In the genomic region with DNA sequence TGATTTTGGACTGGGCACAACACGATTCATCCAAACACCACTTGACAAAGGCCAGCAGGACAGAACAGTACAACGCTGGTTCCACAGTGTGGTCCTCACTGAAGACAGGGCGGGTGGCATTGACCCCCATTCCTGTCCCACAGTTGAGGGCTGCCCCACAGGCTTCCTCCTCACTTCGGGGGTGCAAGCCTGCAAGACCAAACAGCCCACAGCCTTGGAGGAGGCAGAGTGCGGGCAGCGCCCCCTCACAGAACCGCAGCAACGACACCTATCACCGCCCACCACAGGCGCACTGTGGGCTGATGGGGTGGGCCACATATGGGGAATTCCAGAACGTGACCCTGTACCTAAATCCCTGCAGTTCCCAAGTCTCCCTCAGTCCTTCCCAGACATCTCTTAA, we compare ENCODE assay signal across 20 cellular contexts.
DNase-seq lines count a peak whose midpoint lies in the region; ATAC-seq and TF ChIP-seq lines count a peak whose summit lies in the region.
"Had no signal": no experiment of that assay in that cellular context is flagged by ENCODE, and none has a peak within 500 bp of the region (broad histone marks: within the 10 kb centered on the region; RNA-seq: fewer than 3 reads in every experiment).

No MANE protein-coding gene starts in this region.

- peaks cover 12% of the 10 kb centered on the region for H3K27me3 Mint-ChIP-seq in neural crest cell (ENCODE audit: low read depth)
- H3K27me3 Mint-ChIP-seq in activated CD8-positive, alpha-beta memory T cell treated with anti-CD3 and anti-CD28 coated beads, Interleukin-2, amount 10 ng/mL, durations not matched to agents 7 days and 5 days: no peaks in the 10 kb centered on the region

- no TSS peak for BruUV-seq in IMR-90 (replicated peaks; lab: Mats Ljungman, UMichigan)

- H3K79me1 ChIP-seq in IMR-90 (ENCODE audit: low read depth in 1 of 2, low read length in 2 of 2): no peaks in the 10 kb centered on the region

- H3K4me3 ChIP-seq in IMR-90 (ENCODE audit: insufficient read depth, low read depth, low read length) (no peak overlapping the region), upper lobe of right lung (no peak overlapping the region)
- H3K4me3 ChIP-seq: A549; BLaER1 treated with 17β-estradiol and CSF1 and Interleukin-3, amounts not matched to agents 10 nM and 100 nM had no signal

- H3K56ac ChIP-seq in IMR-90 (ENCODE audit: extremely low read depth, insufficient read depth, low read length): no peak overlapping the region

- dilution Hi-C loops in IMR-90 (cut with HindIII; ENCODE audit: low sequenced_read_pairs, unreplicated experiment): no loop called here

- no peak overlapping the region for H4K91ac ChIP-seq in IMR-90 (ENCODE audit: insufficient read depth, low read depth, low read length)

- no peak for TF ChIP-seq RAD21 in IMR-90 (IDR thresholded peaks at IDR 0.05; ENCODE audit: low read length)

- H3K9me3 Mint-ChIP-seq in neural crest cell: peaks cover 8% of the 10 kb centered on the region
- H3K9me3 Mint-ChIP-seq in activated CD8-positive, alpha-beta memory T cell treated with anti-CD3 and anti-CD28 coated beads, Interleukin-2, amount 10 ng/mL, durations not matched to agents 7 days and 5 days (ENCODE audit: low read depth): peaks cover 6% of the 10 kb centered on the region

- no peak overlapping the region for H2AK9ac ChIP-seq in IMR-90 (replicated peaks; ENCODE audit: low read depth, low read length, poor library complexity)

- no peak overlapping the region for H3K4ac ChIP-seq in IMR-90 (ENCODE audit: low read depth, low read length)

- H2BK120ac ChIP-seq in IMR-90 (ENCODE audit: low read depth, low read length): no peak overlapping the region

- H3K4me1 ChIP-seq in IMR-90 (ENCODE audit: control insufficient read depth, insufficient read depth, low read length) (no peaks in the 10 kb centered on the region), upper lobe of right lung (no peaks in the 10 kb centered on the region)
- H3K4me1 ChIP-seq: A549, Caco-2 had no signal

- H3K27me3 ChIP-seq in IMR-90 (ENCODE audit: control insufficient read depth, insufficient read depth, low read length): no peaks in the 10 kb centered on the region
- H3K27me3 ChIP-seq in upper lobe of right lung: no peaks in the 10 kb centered on the region
- H3K27me3 ChIP-seq: BLaER1 treated with 17β-estradiol and CSF1 and Interleukin-3, amounts not matched to agents 10 nM and 100 nM had no signal

- TF ChIP-seq POLR2A in IMR-90 (IDR thresholded peaks at IDR 0.05; ENCODE audit: low read depth, low read length): no peak

- CTCF ChIA-PET in IMR-90 (lab: Yijun Ruan, JAX): no interaction called here
- CTCF ChIA-PET in activated CD8-positive, alpha-beta memory T cell treated with anti-CD3 and anti-CD28 coated beads, Interleukin-2, amount 10 ng/mL, durations not matched to agents 7 days and 5 days (lab: Charles Lee): no interaction called here

- no peaks in the 10 kb centered on the region for H3K9me1 ChIP-seq in IMR-90 (ENCODE audit: insufficient read depth, low read length)

- H3K36me3 ChIP-seq in IMR-90 (ENCODE audit: control insufficient read depth, insufficient read depth, low read length) (no peaks in the 10 kb centered on the region), upper lobe of right lung (no peaks in the 10 kb centered on the region)
- H3K36me3 ChIP-seq: BLaER1 treated with 17β-estradiol and CSF1 and Interleukin-3, amounts not matched to agents 10 nM and 100 nM had no signal

- no peak overlapping the region for H3K18ac ChIP-seq in IMR-90 (ENCODE audit: low read depth, low read length)

- no peak overlapping the region for H3K9ac ChIP-seq in IMR-90 (ENCODE audit: low read depth, low read length)
- H3K9ac ChIP-seq: BLaER1 treated with 17β-estradiol and CSF1 and Interleukin-3, amounts not matched to agents 10 nM and 100 nM had no signal

- intact Hi-C loops in Right ventricle myocardium inferior (cut with DNase I) (no loop called here), left ventricle myocardium superior (cut with micrococcal nuclease) (no loop called here), IMR-90 (cut with micrococcal nuclease) (no loop called here), upper lobe of right lung (cut with DNase I) (no loop called here)

- H3K27ac ChIP-seq in IMR-90 (ENCODE audit: insufficient read depth, low read length) (no peak overlapping the region), upper lobe of right lung (no peak overlapping the region)
- H3K27ac ChIP-seq: 22Rv1; A549; BLaER1 treated with 17β-estradiol and CSF1 and Interleukin-3, amounts not matched to agents 10 nM and 100 nM; C4-2B had no signal

- H3K4me1 Mint-ChIP-seq in neural crest cell: no peaks in the 10 kb centered on the region
- no peaks in the 10 kb centered on the region for H3K4me1 Mint-ChIP-seq in activated CD8-positive, alpha-beta memory T cell treated with anti-CD3 and anti-CD28 coated beads, Interleukin-2, amount 10 ng/mL, durations not matched to agents 7 days and 5 days
- H3K4me1 Mint-ChIP-seq: B cell had no signal

- DNase-seq in Right ventricle myocardium inferior (ENCODE audit: missing footprints) (peak; percentile 49), left ventricle myocardium superior (no peak), IMR-90 (no peak), neural crest cell (ENCODE audit: low read depth, low spot score) (no peak), upper lobe of right lung (no peak), NCI-H2029 treated with DMSO at 0.1 percent for 48 hours (lab: John Stamatoyannopoulos, UW) (no peak)
- DNase-seq in stimulated activated CD4-positive, alpha-beta T cell treated with anti-CD3 and anti-CD28 coated beads, Interleukin-12 subunit alpha, Interleukin-12 subunit beta, amount 100 ng/mL, for 4 hours: no peak
- DNase-seq in activated CD8-positive, alpha-beta memory T cell treated with anti-CD3 and anti-CD28 coated beads, Interleukin-2, amount 10 ng/mL, durations not matched to agents 7 days and 5 days: no peak
- DNase-seq: AML-193; Caco-2; Calu3; CD4-positive, alpha-beta T cell; CD8-positive, alpha-beta T cell; DMS79 treated with DMSO at 0.1 percent for 48 hours; GF-D8 had no signal

- H3K9me3 ChIP-seq in IMR-90 (ENCODE audit: control insufficient read depth, insufficient read depth, low read length) (peaks cover 46% of the 10 kb centered on the region), upper lobe of right lung (no peaks in the 10 kb centered on the region)
- H3K9me3 ChIP-seq: Caco-2 had no signal

- ATAC-seq in Right ventricle myocardium inferior (no peak), left ventricle myocardium superior (no peak), IMR-90 (ENCODE audit: low read depth) (no peak), upper lobe of right lung (peak; percentile 29)
- ATAC-seq in activated CD8-positive, alpha-beta memory T cell treated with anti-CD3 and anti-CD28 coated beads, Interleukin-2, amount 10 ng/mL, durations not matched to agents 7 days and 5 days: no peak
- ATAC-seq: A549; CD8-positive, alpha-beta T cell had no signal

- H2BK20ac ChIP-seq in IMR-90 (ENCODE audit: low read depth, low read length): no peak overlapping the region

- H4K5ac ChIP-seq in IMR-90 (ENCODE audit: low read depth, low read length): no peak overlapping the region

- peak overlapping the region; percentile 33 for H2AFZ ChIP-seq in IMR-90 (replicated peaks; ENCODE audit: low read length, poor library complexity)

- no peak overlapping the region for H4K8ac ChIP-seq in IMR-90 (ENCODE audit: low read depth in 2 of 2, low read length in 2 of 2)

- H3K27ac Mint-ChIP-seq in neural crest cell (ENCODE audit: unreplicated experiment): peak overlapping the region; percentile 24
- no peak overlapping the region for H3K27ac Mint-ChIP-seq in activated CD8-positive, alpha-beta memory T cell treated with anti-CD3 and anti-CD28 coated beads, Interleukin-2, amount 10 ng/mL, durations not matched to agents 7 days and 5 days
- H3K27ac Mint-ChIP-seq: B cell; CD4-positive, alpha-beta T cell; CD8-positive, alpha-beta T cell had no signal

- in situ Hi-C loops in IMR-90 (cut with MboI; ENCODE audit: low sequenced_read_pairs): no loop called here

- no peak overlapping the region for H3K4me2 ChIP-seq in IMR-90 (ENCODE audit: low read depth, low read length)
- H3K4me2 ChIP-seq: A549; BLaER1 treated with 17β-estradiol and CSF1 and Interleukin-3, amounts not matched to agents 10 nM and 100 nM had no signal

- H3K14ac ChIP-seq in IMR-90 (replicated peaks; ENCODE audit: low read depth, low read length): no peak overlapping the region

- no peaks in the 10 kb centered on the region for H4K20me1 ChIP-seq in IMR-90 (ENCODE audit: insufficient read depth, low read length)
- H4K20me1 ChIP-seq: BLaER1 treated with 17β-estradiol and CSF1 and Interleukin-3, amounts not matched to agents 10 nM and 100 nM had no signal

- H3K23ac ChIP-seq in IMR-90 (ENCODE audit: low read depth, low read length): no peak overlapping the region

- 0% methylated on average over 1 of the region's 11 CpGs; no CpG with 5 or more reads in 1 of the 2 experiments for WGBS in IMR-90 (ENCODE audit: extremely low coverage in 2 of 2, insufficient read length in 1 of 2), 2 experiments

- H3K36me3 Mint-ChIP-seq in neural crest cell (ENCODE audit: low read depth): peaks cover 3% of the 10 kb centered on the region
- H3K36me3 Mint-ChIP-seq in activated CD8-positive, alpha-beta memory T cell treated with anti-CD3 and anti-CD28 coated beads, Interleukin-2, amount 10 ng/mL, durations not matched to agents 7 days and 5 days: no peaks in the 10 kb centered on the region
- H3K36me3 Mint-ChIP-seq: CD8-positive, alpha-beta T cell had no signal

- POLR2A ChIA-PET in IMR-90 (lab: Charles Lee; ENCODE audit: unreplicated experiment): no interaction called here

- H2BK5ac ChIP-seq in IMR-90 (ENCODE audit: low read depth, low read length, poor library complexity, severe bottlenecking): no peak overlapping the region

- no peak overlapping the region for H2AK5ac ChIP-seq in IMR-90 (ENCODE audit: low read depth, low read length)

- H3K4me3 Mint-ChIP-seq in neural crest cell: no peak overlapping the region
- no peak overlapping the region for H3K4me3 Mint-ChIP-seq in activated CD8-positive, alpha-beta memory T cell treated with anti-CD3 and anti-CD28 coated beads, Interleukin-2, amount 10 ng/mL, durations not matched to agents 7 days and 5 days
- H3K4me3 Mint-ChIP-seq: B cell; CD4-positive, alpha-beta T cell; CD8-positive, alpha-beta T cell had no signal

- no peak overlapping the region for H2BK15ac ChIP-seq in IMR-90 (ENCODE audit: low read depth, low read length)

- TF ChIP-seq CTCF in IMR-90 (conservative IDR thresholded peaks at IDR 0.05; ENCODE audit: low read depth, low read length): no peak
- TF ChIP-seq CTCF in neural crest cell (conservative IDR thresholded peaks at IDR 0.05): no peak
- no peak for TF ChIP-seq CTCF in upper lobe of right lung (IDR thresholded peaks at IDR 0.05)

TF ChIP-seq in IMR-90, 13 proteins besides CTCF, POLR2A, EP300 and RAD21 (continues in another document):
- TF ChIP-seq CEBPB (IDR thresholded peaks at IDR 0.05; ENCODE audit: low read depth, low read length) (no peak), FOS (IDR thresholded peaks at IDR 0.05; ENCODE audit: low read depth, low read length) (no peak), RFX5 (IDR thresholded peaks at IDR 0.05; ENCODE audit: low read depth, low read length) (no peak), NFE2L2 (IDR thresholded peaks at IDR 0.05; ENCODE audit: low read depth, low read length) (no peak), MAFK (IDR thresholded peaks at IDR 0.05; ENCODE audit: low read depth, low read length) (no peak), MXI1 (IDR thresholded peaks at IDR 0.05; ENCODE audit: borderline replicate concordance, low read depth, low read length) (no peak)
